9 cellular contexts compared by ENCODE assay signal in genomic region chr3:31247850-31248618, GRCh38.
A peak's percentile ranks its signal among the peaks of the same experiment; 100 is the strongest.
DNase-seq lines count a peak whose midpoint lies in the region; ATAC-seq, FAIRE-seq and TF ChIP-seq lines count a peak whose summit lies in the region.
"Had no signal": no experiment of that assay in that cellular context is flagged by ENCODE, and none has a peak within 500 bp of the region (broad histone marks: within the 10 kb centered on the region; RNA-seq: fewer than 3 reads in every experiment).

No MANE protein-coding gene starts in this region.

- H3K27ac ChIP-seq in vagina (no peak overlapping the region), right cardiac atrium (ENCODE audit: low read length) (no peak overlapping the region)

- intact Hi-C loops in vagina (cut with DNase I) (no loop called here), right cardiac atrium (cut with DNase I) (no loop called here)

- H3K36me3 ChIP-seq in bronchial epithelial cell (ENCODE audit: control insufficient read depth, insufficient read depth, low read length) (no peaks in the 10 kb centered on the region), vagina (no peaks in the 10 kb centered on the region)

- peak; percentile 40; the same call in 1 of the 2 replicates for TF ChIP-seq POLR2A in GM12891 (IDR thresholded peaks at IDR 0.05; ENCODE audit: low read depth, low read length)
- no peak for TF ChIP-seq POLR2A in vagina (IDR thresholded peaks at IDR 0.05)

- 87% methylated on average over 5 of the region's 5 CpGs for WGBS in right cardiac atrium

- H3K9me3 Mint-ChIP-seq in effector memory CD8-positive, alpha-beta T cell: peaks cover 0 to 7% of the 10 kb centered on the region in 2 donors

- H3K27me3 ChIP-seq in bronchial epithelial cell (ENCODE audit: control insufficient read depth, insufficient read depth, low read length) (no peaks in the 10 kb centered on the region), vagina (no peaks in the 10 kb centered on the region), right cardiac atrium (ENCODE audit: control insufficient read depth, insufficient read depth) (no peaks in the 10 kb centered on the region)

- no peaks in the 10 kb centered on the region for H3K27me3 Mint-ChIP-seq in effector memory CD8-positive, alpha-beta T cell

- no peak overlapping the region for H3K27ac Mint-ChIP-seq in effector memory CD8-positive, alpha-beta T cell

- H3K4me3 ChIP-seq in bronchial epithelial cell (ENCODE audit: low read depth, low read length) (no peak overlapping the region), vagina (no peak overlapping the region), right cardiac atrium (ENCODE audit: low read length) (no peak overlapping the region)

- TF ChIP-seq CTCF in bronchial epithelial cell (IDR thresholded peaks at IDR 0.05; ENCODE audit: insufficient read depth, low read length, severe bottlenecking) (no peak), vagina (IDR thresholded peaks at IDR 0.05) (no peak)

- H3K36me3 Mint-ChIP-seq in effector memory CD8-positive, alpha-beta T cell (ENCODE audit: insufficient read depth): no peaks in the 10 kb centered on the region

- no peak for DNase-seq in GM12891 (ENCODE audit: insufficient read length, low spot score)
- DNase-seq in bronchial epithelial cell (ENCODE audit: low read depth): peak; percentile 73
- DNase-seq in NCI-H510A (lab: John Stamatoyannopoulos, UW): no peak
- no peak for DNase-seq in effector memory CD8-positive, alpha-beta T cell
- DNase-seq in vagina (ENCODE audit: extremely low spot score in 2 of 2): no peak
- DNase-seq in right cardiac atrium: no peak
- DNase-seq: NCI-H446 had no signal

- ATAC-seq in GM21447 (IDR thresholded peaks at IDR 0.05; ENCODE audit: unreplicated experiment) (peak; percentile 59), HG03521 (IDR thresholded peaks at IDR 0.05; ENCODE audit: unreplicated experiment) (peak; percentile 49), right cardiac atrium (no peak)
- ATAC-seq in effector memory CD8-positive, alpha-beta T cell (replicated peaks): no peak

- H3K4me1 ChIP-seq in vagina (no peaks in the 10 kb centered on the region), right cardiac atrium (ENCODE audit: control insufficient read depth, insufficient read depth, low read length) (no peaks in the 10 kb centered on the region)

- H3K9me3 ChIP-seq in vagina: no peaks in the 10 kb centered on the region
- no peaks in the 10 kb centered on the region for H3K9me3 ChIP-seq in right cardiac atrium (ENCODE audit: control insufficient read depth, low read length)

- no peak overlapping the region for H3K4me3 Mint-ChIP-seq in effector memory CD8-positive, alpha-beta T cell

- peaks cover 6 to 8% of the 10 kb centered on the region in 2 donors for H3K4me1 Mint-ChIP-seq in effector memory CD8-positive, alpha-beta T cell (ENCODE audit: low read depth in 2 of 2)

- peak; percentile 83 for FAIRE-seq in GM12891 (lab: Jason Lieb, UNC)
- FAIRE-seq in bronchial epithelial cell (lab: Jason Lieb, UNC): peak; percentile 18

TF ChIP-seq in GM12891, 5 proteins besides CTCF, POLR2A, EP300 and RAD21:
- peak; percentile 54 for TF ChIP-seq SPI1 (IDR thresholded peaks at IDR 0.05; ENCODE audit: low read depth, low read length)
- no peak for TF ChIP-seq POLR2AphosphoS5 (IDR thresholded peaks at IDR 0.05; ENCODE audit: low read depth, low read length)
- TF ChIP-seq PAX5 (IDR thresholded peaks at IDR 0.05; ENCODE audit: insufficient read depth, low read length, severe bottlenecking): no peak
- TF ChIP-seq POU2F2 (IDR thresholded peaks at IDR 0.05; ENCODE audit: low read depth, low read length): peak; percentile 59; the same call in 1 of the 2 replicates
- TF ChIP-seq TAF1 (IDR thresholded peaks at IDR 0.05; ENCODE audit: low read depth, low read length): no peak

Comparison
In these comparisons a context has a peak if more than half of its experiments do, and no peak if none do; other contexts are left out.
1. ATAC-seq: peak in GM21447 (single experiment) and HG03521 (single experiment); none in effector memory CD8-positive, alpha-beta T cell (single experiment) and right cardiac atrium (0 of 2).